31 cellular contexts compared by ENCODE assay signal in the genomic region with DNA sequence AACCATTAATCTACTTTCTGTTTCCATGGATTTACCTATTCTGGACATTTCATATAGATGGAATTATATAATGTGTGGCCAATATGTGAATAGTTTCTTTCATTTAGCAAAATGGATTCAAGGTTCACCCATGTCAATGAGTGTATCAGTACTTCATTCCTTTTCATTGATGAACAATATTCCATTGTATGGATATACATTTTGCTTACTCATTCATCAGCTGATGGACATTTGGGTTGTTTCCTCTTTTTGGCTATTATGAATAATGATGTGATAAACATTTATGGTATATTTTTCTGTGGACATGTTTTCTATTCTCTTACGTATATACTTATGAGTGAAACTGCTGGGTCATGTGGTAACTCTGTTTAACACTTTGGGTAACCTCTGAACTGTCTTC.
"Had no signal": no experiment of that assay in that cellular context is flagged by ENCODE, and none has a peak within 500 bp of the region (broad histone marks: within the 10 kb centered on the region; RNA-seq: fewer than 3 reads in every experiment).

No MANE protein-coding gene starts in this region.

- H3K4me3 Mint-ChIP-seq: activated CD4-positive, alpha-beta memory T cell treated with anti-CD3 and anti-CD28 coated beads for 36 hours; activated CD4-positive, alpha-beta T cell treated with anti-CD3 and anti-CD28 coated beads for 36 hours; activated CD4-positive, alpha-beta T cell treated with anti-CD3 and anti-CD28 coated beads, Interleukin-2, amount 10 ng/mL, durations not matched to agents 24 days and 14 days; activated CD8-positive, alpha-beta memory T cell treated with anti-CD3 and anti-CD28 coated beads, Interleukin-2, amount 10 ng/mL, durations not matched to agents 7 days and 5 days; activated CD8-positive, alpha-beta T cell treated with anti-CD3 and anti-CD28 coated beads, Interleukin-2, amount 10 ng/mL, durations not matched to agents 7 days and 5 days; activated naive CD4-positive, alpha-beta T cell treated with anti-CD3 and anti-CD28 coated beads, Interleukin-2, amount 10 ng/mL, durations not matched to agents 7 days and 5 days; activated naive CD8-positive, alpha-beta T cell treated with anti-CD3 and anti-CD28 coated beads, Interleukin-2, amount 10 ng/mL, durations not matched to agents 7 days and 5 days; activated T-cell treated with anti-CD3 and anti-CD28 coated beads, Interleukin-2, amount 50 U/mL, for 24 hours; activated T-cell treated with anti-CD3 and anti-CD28 coated beads, Interleukin-2, amount 50 U/mL, for 72 hours; brain had no signal

- H3K27me3 Mint-ChIP-seq: activated CD4-positive, alpha-beta memory T cell treated with anti-CD3 and anti-CD28 coated beads for 36 hours; activated CD4-positive, alpha-beta T cell treated with anti-CD3 and anti-CD28 coated beads for 36 hours; activated CD4-positive, alpha-beta T cell treated with anti-CD3 and anti-CD28 coated beads, Interleukin-2, amount 10 ng/mL, durations not matched to agents 24 days and 14 days; activated CD8-positive, alpha-beta memory T cell treated with anti-CD3 and anti-CD28 coated beads, Interleukin-2, amount 10 ng/mL, durations not matched to agents 7 days and 5 days; activated naive CD4-positive, alpha-beta T cell treated with anti-CD3 and anti-CD28 coated beads, Interleukin-2, amount 10 ng/mL, durations not matched to agents 7 days and 5 days; activated naive CD8-positive, alpha-beta T cell treated with anti-CD3 and anti-CD28 coated beads, Interleukin-2, amount 10 ng/mL, durations not matched to agents 7 days and 5 days; activated T-cell treated with anti-CD3 and anti-CD28 coated beads, Interleukin-2, amount 50 U/mL, for 24 hours; brain had no signal

- H3K4me1 ChIP-seq: ascending aorta, breast epithelium, colonic mucosa, esophagus squamous epithelium, heart left ventricle had no signal

- H3K9me3 Mint-ChIP-seq: activated CD4-positive, alpha-beta memory T cell treated with anti-CD3 and anti-CD28 coated beads for 36 hours; activated naive CD4-positive, alpha-beta T cell treated with anti-CD3 and anti-CD28 coated beads, Interleukin-2, amount 50 U/mL, for 72 hours; activated T-cell treated with anti-CD3 and anti-CD28 coated beads, Interleukin-2, amount 50 U/mL, for 24 hours; activated T-cell treated with anti-CD3 and anti-CD28 coated beads, Interleukin-2, amount 50 U/mL, for 72 hours had no signal

- H3K27ac ChIP-seq: ascending aorta, breast epithelium, cardiac muscle cell, colonic mucosa, epithelial cell of prostate, esophagus squamous epithelium, heart left ventricle had no signal

- DNase-seq: activated CD4-positive, alpha-beta memory T cell treated with anti-CD3 and anti-CD28 coated beads for 36 hours; activated CD4-positive, alpha-beta T cell treated with anti-CD3 and anti-CD28 coated beads for 36 hours; activated CD4-positive, alpha-beta T cell treated with anti-CD3 and anti-CD28 coated beads, Interleukin-2, amount 10 ng/mL, durations not matched to agents 24 days and 14 days; activated CD4-positive, CD25-positive, alpha-beta regulatory T cell; activated CD4-positive, CD25-positive, alpha-beta regulatory T cell treated with anti-CD3 and anti-CD28 coated beads, Interleukin-2, amount 50 U/mL, for 72 hours; activated CD8-positive, alpha-beta memory T cell treated with anti-CD3 and anti-CD28 coated beads, Interleukin-2, amount 10 ng/mL, durations not matched to agents 7 days and 5 days; activated CD8-positive, alpha-beta memory T cell treated with anti-CD3 and anti-CD28 coated beads, Interleukin-2, amount 50 U/mL, for 48 hours; activated CD8-positive, alpha-beta T cell treated with anti-CD3 and anti-CD28 coated beads, Interleukin-2, amount 10 ng/mL, durations not matched to agents 7 days and 5 days; activated gamma-delta T cell; activated naive CD4-positive, alpha-beta T cell; activated naive CD4-positive, alpha-beta T cell treated with anti-CD3 and anti-CD28 coated beads, Interleukin-2, amount 10 ng/mL, durations not matched to agents 7 days and 5 days; activated naive CD8-positive, alpha-beta T cell treated with anti-CD3 and anti-CD28 coated beads, Interleukin-2, amount 10 ng/mL, durations not matched to agents 7 days and 5 days; activated T-cell treated with anti-CD3 and anti-CD28 coated beads for 4 hours; activated T-cell treated with anti-CD3 and anti-CD28 coated beads, Interleukin-2, amount 50 U/mL, for 24 hours; activated T-cell treated with anti-CD3 and anti-CD28 coated beads, Interleukin-2, amount 50 U/mL, for 72 hours; central memory CD4-positive, alpha-beta T cell; cerebellar nuclear complex; colonic mucosa; effector CD8-positive, alpha-beta T cell; esophagus squamous epithelium; glutamatergic neuron; heart left ventricle; T-helper 2 cell had no signal

- H3K36me3 ChIP-seq: colonic mucosa had no signal

- FAIRE-seq: endometrium, endothelial cell of umbilical vein had no signal

- H3K9me3 ChIP-seq: colonic mucosa had no signal

- H3K27ac Mint-ChIP-seq: activated CD4-positive, alpha-beta memory T cell treated with anti-CD3 and anti-CD28 coated beads for 36 hours; activated CD4-positive, alpha-beta T cell treated with anti-CD3 and anti-CD28 coated beads for 36 hours; activated CD4-positive, alpha-beta T cell treated with anti-CD3 and anti-CD28 coated beads, Interleukin-2, amount 10 ng/mL, durations not matched to agents 24 days and 14 days; activated CD8-positive, alpha-beta memory T cell treated with anti-CD3 and anti-CD28 coated beads, Interleukin-2, amount 10 ng/mL, durations not matched to agents 7 days and 5 days; activated CD8-positive, alpha-beta T cell treated with anti-CD3 and anti-CD28 coated beads, Interleukin-2, amount 10 ng/mL, durations not matched to agents 7 days and 5 days; activated naive CD4-positive, alpha-beta T cell treated with anti-CD3 and anti-CD28 coated beads, Interleukin-2, amount 10 ng/mL, durations not matched to agents 7 days and 5 days; activated naive CD4-positive, alpha-beta T cell treated with anti-CD3 and anti-CD28 coated beads, Interleukin-2, amount 50 U/mL, for 72 hours; activated naive CD8-positive, alpha-beta T cell treated with anti-CD3 and anti-CD28 coated beads, Interleukin-2, amount 10 ng/mL, durations not matched to agents 7 days and 5 days; activated T-cell treated with anti-CD3 and anti-CD28 coated beads, Interleukin-2, amount 50 U/mL, for 24 hours; activated T-cell treated with anti-CD3 and anti-CD28 coated beads, Interleukin-2, amount 50 U/mL, for 72 hours; brain had no signal

- H3K4me3 ChIP-seq: ascending aorta, breast epithelium, cardiac muscle cell, colonic mucosa, esophagus squamous epithelium, heart left ventricle had no signal

- H3K27me3 ChIP-seq: ascending aorta, breast epithelium, cardiac muscle cell, colonic mucosa, esophagus squamous epithelium, heart left ventricle had no signal

- ATAC-seq: activated CD4-positive, alpha-beta T cell treated with anti-CD3 and anti-CD28 coated beads for 36 hours; activated CD8-positive, alpha-beta memory T cell treated with anti-CD3 and anti-CD28 coated beads, Interleukin-2, amount 10 ng/mL, durations not matched to agents 7 days and 5 days; activated CD8-positive, alpha-beta T cell treated with anti-CD3 and anti-CD28 coated beads, Interleukin-2, amount 10 ng/mL, durations not matched to agents 7 days and 5 days; activated naive CD4-positive, alpha-beta T cell treated with anti-CD3 and anti-CD28 coated beads, Interleukin-2, amount 50 U/mL, for 72 hours; activated T-cell treated with anti-CD3 and anti-CD28 coated beads, Interleukin-2, amount 50 U/mL, for 72 hours; heart left ventricle had no signal

- H3K4me1 Mint-ChIP-seq: activated CD4-positive, alpha-beta T cell treated with anti-CD3 and anti-CD28 coated beads for 36 hours; activated CD4-positive, alpha-beta T cell treated with anti-CD3 and anti-CD28 coated beads, Interleukin-2, amount 10 ng/mL, durations not matched to agents 24 days and 14 days; activated CD8-positive, alpha-beta memory T cell treated with anti-CD3 and anti-CD28 coated beads, Interleukin-2, amount 10 ng/mL, durations not matched to agents 7 days and 5 days; activated naive CD4-positive, alpha-beta T cell treated with anti-CD3 and anti-CD28 coated beads, Interleukin-2, amount 10 ng/mL, durations not matched to agents 7 days and 5 days; activated naive CD8-positive, alpha-beta T cell treated with anti-CD3 and anti-CD28 coated beads, Interleukin-2, amount 10 ng/mL, durations not matched to agents 7 days and 5 days; brain had no signal
